8 cellular contexts compared by ENCODE assay signal in the genomic region with DNA sequence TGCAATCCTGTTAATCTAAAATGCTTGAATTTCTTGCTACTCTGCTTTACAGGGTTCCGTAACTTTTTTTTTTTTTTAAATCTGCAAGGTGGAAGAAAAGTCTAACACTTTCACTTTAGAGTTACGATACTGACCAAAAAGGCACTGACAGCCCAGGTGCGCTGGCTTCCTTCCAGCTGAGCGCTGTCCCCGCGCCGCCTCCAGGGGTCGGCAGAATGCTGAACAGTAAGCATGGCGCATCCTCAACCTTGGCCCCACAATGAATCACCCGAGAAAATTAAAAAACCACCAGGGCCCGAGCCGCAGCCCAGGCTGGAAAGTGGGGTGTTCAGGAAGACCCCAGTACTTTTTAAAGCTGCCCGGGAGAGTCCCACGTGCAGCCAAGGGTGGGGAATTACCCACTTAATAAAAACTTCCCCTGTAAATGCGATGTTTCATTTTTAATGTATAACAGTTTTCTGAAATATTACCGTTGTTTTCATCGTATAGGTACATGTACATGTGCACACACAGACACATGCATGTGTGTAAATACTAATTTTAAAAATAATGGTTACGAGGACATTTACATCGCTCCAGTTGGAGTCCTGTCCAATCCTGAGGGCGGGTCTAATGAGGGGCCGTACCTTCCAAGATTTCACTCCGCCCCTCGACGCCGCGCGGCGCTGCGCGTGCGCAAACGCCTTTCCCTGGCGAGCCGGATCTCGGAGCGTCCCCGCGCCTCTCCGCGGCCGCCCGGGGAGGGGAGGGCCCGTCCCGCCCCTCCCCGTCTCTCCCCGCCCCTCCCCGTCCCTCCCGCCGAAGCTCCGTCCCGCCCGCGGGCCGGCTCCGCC.
A peak's percentile ranks its signal among the peaks of the same experiment; 100 is the strongest.
DNase-seq lines count a peak whose midpoint lies in the region; ATAC-seq lines count a peak whose summit lies in the region.

No MANE protein-coding gene starts in this region.

- no peaks in the 10 kb centered on the region for H3K36me3 ChIP-seq in effector memory CD4-positive, alpha-beta T cell (ENCODE audit: control insufficient read depth, insufficient read depth, low read length)

- peaks cover 3% of the 10 kb centered on the region for H3K4me1 ChIP-seq in effector memory CD4-positive, alpha-beta T cell (ENCODE audit: control insufficient read depth, insufficient read depth, low read length, poor library complexity, severe bottlenecking)

- peak overlapping the region; percentile 95 for H3K27ac Mint-ChIP-seq in memory B cell

- no peaks in the 10 kb centered on the region for H3K36me3 Mint-ChIP-seq in memory B cell

- H3K4me3 ChIP-seq in effector memory CD4-positive, alpha-beta T cell (ENCODE audit: insufficient read depth, low read depth, low read length, poor library complexity, severe bottlenecking): peak overlapping the region; percentile 98

- H3K27me3 ChIP-seq in effector memory CD4-positive, alpha-beta T cell (replicated peaks; ENCODE audit: control insufficient read depth, insufficient read depth, low read length, poor library complexity, severe bottlenecking): no peaks in the 10 kb centered on the region

- no peaks in the 10 kb centered on the region for H3K27me3 Mint-ChIP-seq in memory B cell

- peak; percentile 90 for DNase-seq in COLO668 (lab: John Stamatoyannopoulos, UW; ENCODE audit: unreplicated experiment)
- DNase-seq in HS-5 (ENCODE audit: low read depth): peak; percentile 86
- peak; percentile 41 for DNase-seq in NK-92 (lab: John Stamatoyannopoulos, UW; ENCODE audit: unreplicated experiment)
- DNase-seq in activated CD8-positive, alpha-beta memory T cell treated with anti-CD3 and anti-CD28 coated beads for 4 hours (ENCODE audit: low read depth in 2 of 2): peak; percentile 90 to 91
- peak; percentile 91 to 93 (median 93) for DNase-seq in effector memory CD4-positive, alpha-beta T cell
- DNase-seq in memory B cell (ENCODE audit: low spot score in 2 of 2): peak; percentile 95 to 99
- peak; percentile 90 to 93 (median 90) for DNase-seq in stimulated activated CD4-positive, alpha-beta T cell treated with anti-CD3 and anti-CD28 coated beads, TNF-alpha, amount 100 ng/mL, for 48 hours (ENCODE audit: low read depth in 3 of 3)

- H3K4me3 Mint-ChIP-seq in memory B cell: peak overlapping the region; percentile 93

- no peaks in the 10 kb centered on the region for H3K9me3 Mint-ChIP-seq in memory B cell

- ATAC-seq in GM21360 (IDR thresholded peaks at IDR 0.05; ENCODE audit: unreplicated experiment) (peak; percentile 73), memory B cell (ENCODE audit: low read depth) (peak; percentile 79)

- H3K9me3 ChIP-seq in effector memory CD4-positive, alpha-beta T cell (ENCODE audit: control insufficient read depth, low read length): no peaks in the 10 kb centered on the region

- H3K27ac ChIP-seq in effector memory CD4-positive, alpha-beta T cell (ENCODE audit: insufficient read depth, low read length, poor library complexity, severe bottlenecking): peak overlapping the region; percentile 93

- peaks cover 7% of the 10 kb centered on the region for H3K4me1 Mint-ChIP-seq in memory B cell

Comparison
In these comparisons a context has a peak if more than half of its experiments do, and no peak if none do; other contexts are left out.
1. Peak in every context shown above with its lines: DNase-seq, ATAC-seq, H3K4me3 ChIP-seq and H3K27ac ChIP-seq.
2. DNase-seq: peak in every context shown above with its lines; median percentile 97 in memory B cell; 93 in effector memory CD4-positive, alpha-beta T cell; 90 in activated CD8-positive, alpha-beta memory T cell treated with anti-CD3 and anti-CD28 coated beads for 4 hours; 90 in COLO668; 90 in stimulated activated CD4-positive, alpha-beta T cell treated with anti-CD3 and anti-CD28 coated beads, TNF-alpha, amount 100 ng/mL, for 48 hours; 86 in HS-5; 41 in NK-92.